12 cellular contexts compared by ENCODE assay signal in the genomic region with DNA sequence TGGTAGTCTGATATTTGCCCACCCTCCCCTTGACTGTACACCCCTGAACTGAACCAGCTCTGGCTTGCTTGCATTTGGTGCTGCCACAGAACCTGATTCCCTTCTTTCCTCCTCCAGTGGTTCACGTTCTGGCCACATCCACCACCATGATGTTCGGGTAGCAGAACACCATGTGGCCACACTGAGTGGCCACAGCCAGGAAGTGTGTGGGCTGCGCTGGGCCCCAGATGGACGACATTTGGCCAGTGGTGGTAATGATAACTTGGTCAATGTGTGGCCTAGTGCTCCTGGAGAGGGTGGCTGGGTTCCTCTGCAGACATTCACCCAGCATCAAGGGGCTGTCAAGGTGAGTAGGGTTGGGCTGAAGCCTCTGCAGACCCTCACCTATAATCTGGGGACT. TPM values are rescaled to one million over a fixed set of nuclear protein-coding genes. Genes with fewer than 3 reads are reported as not detected.
DNase-seq lines count a peak whose midpoint lies in the region; ATAC-seq and TF ChIP-seq lines count a peak whose summit lies in the region.
"Had no signal": no experiment of that assay in that cellular context is flagged by ENCODE, and none has a peak within 500 bp of the region (broad histone marks: within the 10 kb centered on the region; RNA-seq: fewer than 3 reads in every experiment).

No MANE protein-coding gene starts in this region.

- no peaks in the 10 kb centered on the region; the same call in 2 of the 3 replicates for H3K9me3 Mint-ChIP-seq in GM23338

- no peak for ATAC-seq in GM23338
- no peak for ATAC-seq in GM19395 (IDR thresholded peaks at IDR 0.05; ENCODE audit: unreplicated experiment)
- ATAC-seq: mucosa of descending colon had no signal

- peaks cover 30% of the 10 kb centered on the region for H4K20me1 ChIP-seq in GM23338 (replicated peaks; ENCODE audit: insufficient read depth)

- H2AFZ ChIP-seq in GM23338: no peak overlapping the region

- H3K36me3 ChIP-seq in GM23338 (ENCODE audit: insufficient read depth): peaks cover 34% of the 10 kb centered on the region
- peaks cover 52% of the 10 kb centered on the region for H3K36me3 ChIP-seq in iPS-15b (ENCODE audit: control insufficient read depth, insufficient read depth, low read length)

- H3K79me2 ChIP-seq in GM23338 (replicated peaks; ENCODE audit: insufficient read depth): peaks cover 37% of the 10 kb centered on the region

- TF ChIP-seq POLR2A in erythroblast (IDR thresholded peaks at IDR 0.05; ENCODE audit: low read length): no peak

- POLR2A ChIA-PET in AG04449 (lab: Yijun Ruan, JAX): interaction anchor here (1.2 kb wide), 1 partner anchor 10 kb away, joined by 3 read pairs; no protein-coding TSS in a partner anchor

- no peak overlapping the region for H3K27ac Mint-ChIP-seq in GM23338

- H3K4me3 Mint-ChIP-seq in GM23338: peak overlapping the region; percentile 95

- peak overlapping the region; percentile 74 for H3K4me3 ChIP-seq in AG04449 (ENCODE audit: low read depth, low read length)
- H3K4me3 ChIP-seq in GM23338: peak overlapping the region; percentile 91
- H3K4me3 ChIP-seq in WI38 (ENCODE audit: low read depth, low read length): peak overlapping the region; percentile 73
- peak overlapping the region; percentile 94 for H3K4me3 ChIP-seq in iPS-15b (ENCODE audit: low read depth, low read length)
- H3K4me3 ChIP-seq: mucosa of descending colon, suprapubic skin had no signal

- H3K4me1 Mint-ChIP-seq in GM23338: peaks cover 33% of the 10 kb centered on the region

- no peak overlapping the region for H3K27ac ChIP-seq in GM23338 (ENCODE audit: low read depth)
- H3K27ac ChIP-seq: suprapubic skin had no signal

- H3K4me1 ChIP-seq in GM23338 (ENCODE audit: insufficient read depth): peaks cover 19% of the 10 kb centered on the region
- H3K4me1 ChIP-seq in iPS-15b (ENCODE audit: control insufficient read depth, insufficient read depth, low read length): peaks cover 8% of the 10 kb centered on the region

- peaks cover 59% of the 10 kb centered on the region for H3K36me3 Mint-ChIP-seq in GM23338 (ENCODE audit: low read depth)

- H3F3A ChIP-seq in GM23338 (replicated peaks; ENCODE audit: low read depth): peaks cover 30% of the 10 kb centered on the region

- no peaks in the 10 kb centered on the region for H3K27me3 ChIP-seq in GM23338 (ENCODE audit: insufficient read depth)
- H3K27me3 ChIP-seq in iPS-15b (ENCODE audit: control insufficient read depth, insufficient read depth, low read length): no peaks in the 10 kb centered on the region
- H3K27me3 ChIP-seq: suprapubic skin had no signal

- DNase-seq in AG04449 (ENCODE audit: low read depth, low spot score): no peak
- DNase-seq in GM23338 (ENCODE audit: low spot score): no peak
- no peak for DNase-seq in GM20000 (ENCODE audit: low spot score)
- no peak for DNase-seq in kidney glomerular epithelial cell (lab: John Stamatoyannopoulos, UW)
- DNase-seq in erythroblast (lab: John Stamatoyannopoulos, UW): no peak
- DNase-seq: KG1, mucosa of descending colon, NCI-H524 treated with DMSO at 0.1 percent for 48 hours had no signal

- peak overlapping the region; percentile 92 for H3K4me2 ChIP-seq in GM23338

- H3K9me2 ChIP-seq in GM23338 (ENCODE audit: insufficient read depth): no peaks in the 10 kb centered on the region

- no peak overlapping the region for H3K9ac ChIP-seq in iPS-15b (ENCODE audit: low read depth, low read length)

- TF ChIP-seq CTCF in AG04449 (IDR thresholded peaks at IDR 0.05; ENCODE audit: insufficient read depth, low read length, missing control alignments) (no peak), GM23338 (conservative IDR thresholded peaks at IDR 0.05; ENCODE audit: low read depth in 2 of 2) (no peak), WI38 (IDR thresholded peaks at IDR 0.05; ENCODE audit: low read depth, low read length) (no peak), GM20000 (IDR thresholded peaks at IDR 0.05; ENCODE audit: extremely low read depth, missing control alignments) (no peak)

- H3K27me3 Mint-ChIP-seq in GM23338 (ENCODE audit: insufficient read depth, low read depth, poor library complexity): peaks cover 17% of the 10 kb centered on the region

- CTCF ChIA-PET in AG04449 (lab: Yijun Ruan, JAX): interaction anchor here (0.6 to 0.9 kb wide), 2 partner anchors 24 to 688 kb away, joined by 3 read pairs; no protein-coding TSS in a partner anchor

- no peaks in the 10 kb centered on the region for H3K9me3 ChIP-seq in iPS-15b (ENCODE audit: control insufficient read depth, insufficient read depth, low read length)
- H3K9me3 ChIP-seq: mucosa of descending colon, suprapubic skin had no signal

TF ChIP-seq in GM23338, 12 proteins besides CTCF, POLR2A, EP300 and RAD21:
- TF ChIP-seq STAT1 (IDR thresholded peaks at IDR 0.05; ENCODE audit: unreplicated experiment) (no peak), ZNF114 (CRISPR knock-in tag; IDR thresholded peaks at IDR 0.05) (no peak), ZNF331 (CRISPR knock-in tag; IDR thresholded peaks at IDR 0.05; ENCODE audit: low read depth) (no peak), JUNB (IDR thresholded peaks at IDR 0.05; ENCODE audit: unreplicated experiment) (no peak), REST (IDR thresholded peaks at IDR 0.05; ENCODE audit: unreplicated experiment) (no peak), EZH2phosphoT487 (IDR thresholded peaks at IDR 0.05; ENCODE audit: unreplicated experiment) (no peak)

RNA-seq across cellular contexts. Expression of gene CDC20, which starts 1.8 kb away (rescaled TPM):
- total RNA-seq in GM23338 (2014; rRNA removed; shearing (Covaris generic)): 244 and 252 TPM in 2 replicates
- 207 and 226 TPM in 2 replicates for polyA plus RNA-seq in GM23338 (2016; fragmentation: Nextera tagmentation; extraction: Ambion mirVana)

RNA-seq across cellular contexts. Expression of gene ELOVL1, which starts 7.2 kb away (rescaled TPM):
- total RNA-seq in GM23338 (2014; rRNA removed; shearing (Covaris generic)): 15.7 and 16.7 TPM in 2 replicates
- 23.0 and 23.3 TPM in 2 replicates for polyA plus RNA-seq in GM23338 (2016; fragmentation: Nextera tagmentation; extraction: Ambion mirVana)

RNA-seq across cellular contexts. Expression of gene MPL, which starts 23.0 kb away (rescaled TPM):
- not detected in 2 replicates for total RNA-seq in GM23338 (2014; rRNA removed; shearing (Covaris generic))
- 0.54 TPM in 1 of 2 replicates, not detected in the other for polyA plus RNA-seq in GM23338 (2016; fragmentation: Nextera tagmentation; extraction: Ambion mirVana)
- total RNA-seq: suprapubic skin had no signal

RNA-seq across cellular contexts. Expression of gene MED8, which starts 29.0 kb away (rescaled TPM):
- 16.6 and 17.6 TPM in 2 replicates for total RNA-seq in GM23338 (2014; rRNA removed; shearing (Covaris generic))
- polyA plus RNA-seq in GM23338 (2016; fragmentation: Nextera tagmentation; extraction: Ambion mirVana): 23.6 and 25.7 TPM in 2 replicates

RNA-seq across cellular contexts. Expression of gene SZT2, which starts 29.1 kb away (rescaled TPM):
- 11.8 and 16.1 TPM in 2 replicates for total RNA-seq in GM23338 (2014; rRNA removed; shearing (Covaris generic))
- polyA plus RNA-seq in GM23338 (2016; fragmentation: Nextera tagmentation; extraction: Ambion mirVana): 3.8 and 4.1 TPM in 2 replicates
